In the genomic region with DNA sequence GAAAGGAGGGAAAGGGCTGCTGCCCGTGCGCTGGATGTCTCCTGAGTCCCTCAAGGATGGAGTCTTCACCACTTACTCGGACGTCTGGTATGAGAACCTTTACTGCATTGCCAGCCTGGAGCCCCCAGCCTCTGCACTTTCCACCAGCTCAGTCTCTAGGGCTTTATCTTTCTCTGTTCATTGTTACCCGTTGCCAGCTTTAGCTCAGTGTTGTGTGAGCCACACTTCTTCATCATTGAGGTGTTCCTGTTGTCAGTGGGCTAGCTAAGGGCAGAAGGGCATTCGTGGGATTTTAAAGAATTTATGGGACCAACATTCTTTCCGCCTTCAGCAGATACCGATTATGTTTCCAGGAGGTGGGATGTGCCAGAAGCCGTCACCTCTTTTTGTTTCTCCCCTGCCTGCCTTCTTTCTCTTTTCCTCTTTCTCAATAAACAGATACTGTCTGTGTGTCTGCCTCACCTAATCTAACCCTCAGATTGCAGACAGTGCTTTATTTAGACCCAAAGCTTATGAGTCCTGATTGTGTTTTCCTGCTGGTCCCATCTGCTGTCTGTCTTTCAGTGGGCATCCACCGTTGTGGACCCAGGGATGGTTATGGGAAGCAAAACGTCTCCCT, we compare ENCODE assay signal across 16 cellular contexts.
DNase-seq lines count a peak whose midpoint lies in the region; ATAC-seq lines count a peak whose summit lies in the region.
"Had no signal": no experiment of that assay in that cellular context is flagged by ENCODE, and none has a peak within 500 bp of the region (broad histone marks: within the 10 kb centered on the region; RNA-seq: fewer than 3 reads in every experiment).

No MANE protein-coding gene starts in this region.

- H3K9me3 ChIP-seq in muscle layer of duodenum (ENCODE audit: control insufficient read depth in 1 of 2, low read length in 2 of 2) = no peaks in the 10 kb centered on the region
- H3K9me3 ChIP-seq: suprapubic skin had no signal

- ATAC-seq in HG02981 (IDR thresholded peaks at IDR 0.05; ENCODE audit: unreplicated experiment) (no peak), GM18873 (IDR thresholded peaks at IDR 0.05; ENCODE audit: low FRiP score, unreplicated experiment) (no peak)
- ATAC-seq: naive thymus-derived CD4-positive, alpha-beta T cell had no signal

- peaks cover 0 to 14% of the 10 kb centered on the region in 2 donors for H3K4me1 ChIP-seq in muscle layer of duodenum (ENCODE audit: control insufficient read depth in 1 of 2, insufficient read depth in 2 of 2, low read length in 2 of 2)

- H3K36me3 ChIP-seq in muscle layer of duodenum (ENCODE audit: control insufficient read depth in 1 of 2, insufficient read depth in 2 of 2, low read length in 2 of 2) = peaks cover 12 to 35% of the 10 kb centered on the region in 2 donors

- H3K27me3 ChIP-seq in muscle layer of duodenum (ENCODE audit: low read depth, low read length) = no peaks in the 10 kb centered on the region
- H3K27me3 ChIP-seq: suprapubic skin had no signal

- peak overlapping the region in 1 of 2 donors; percentile 0 for H3K4me3 ChIP-seq in muscle layer of duodenum (ENCODE audit: low read depth in 1 of 2, low read length in 2 of 2)
- H3K4me3 ChIP-seq: suprapubic skin had no signal

- DNase-seq in M059J (ENCODE audit: low read depth) (peak; percentile 30), NCI-H1436 (lab: John Stamatoyannopoulos, UW) (no peak), GM19238 (ENCODE audit: insufficient read length, low spot score) (no peak)
- DNase-seq: activated CD4-positive, alpha-beta T cell treated with anti-CD3 and anti-CD28 coated beads for 1 hour; activated naive CD4-positive, alpha-beta T cell treated with anti-CD3 and anti-CD28 coated beads, Interleukin-2, amount 10 ng/mL, durations not matched to agents 7 days and 5 days; central memory CD4-positive, alpha-beta T cell; kidney; naive thymus-derived CD4-positive, alpha-beta T cell; NCI-H2029 treated with DMSO at 0.1 percent for 48 hours; NCI-H69 had no signal

- peak overlapping the region; percentile 35 for H3K27ac ChIP-seq in cingulate gyrus (ENCODE audit: low read depth, low read length)
- peak overlapping the region; percentile 27 for H3K27ac ChIP-seq in muscle layer of duodenum (ENCODE audit: low read length)
- H3K27ac ChIP-seq in temporal lobe (ENCODE audit: low read depth, low read length) = peak overlapping the region; percentile 2
- H3K27ac ChIP-seq: suprapubic skin had no signal
